8 cellular contexts compared by ENCODE assay signal in genomic region chr5:100790170-100790665, GRCh38.
DNase-seq lines count a peak whose midpoint lies in the region; ATAC-seq and TF ChIP-seq lines count a peak whose summit lies in the region.

No MANE protein-coding gene starts in this region.

- H3K4me3 Mint-ChIP-seq in Caco-2 (ENCODE audit: unreplicated experiment): peak overlapping the region; percentile 72

- BruUV-seq in Caco-2 (replicated peaks; lab: Mats Ljungman, UMichigan): no TSS peak
- BruUV-seq in IMR-90 (replicated peaks; lab: Mats Ljungman, UMichigan): no TSS peak

- H4K91ac ChIP-seq in IMR-90 (ENCODE audit: insufficient read depth, low read depth, low read length): no peak overlapping the region

- peaks cover 24% of the 10 kb centered on the region for H3K4me1 Mint-ChIP-seq in Caco-2 (ENCODE audit: low read depth, unreplicated experiment)

- no peak overlapping the region for H3K27ac ChIP-seq in IMR-90 (ENCODE audit: insufficient read depth, low read length)

- H3K9ac ChIP-seq in IMR-90 (ENCODE audit: low read depth, low read length): no peak overlapping the region

- H2BK20ac ChIP-seq in IMR-90 (ENCODE audit: low read depth, low read length): no peak overlapping the region

- no peak for TF ChIP-seq POLR2A in IMR-90 (IDR thresholded peaks at IDR 0.05; ENCODE audit: low read depth, low read length)

- in situ Hi-C loops in IMR-90 (cut with MboI; ENCODE audit: low sequenced_read_pairs): no loop called here

- dilution Hi-C loops in IMR-90 (cut with HindIII; ENCODE audit: low sequenced_read_pairs, unreplicated experiment): no loop called here

- H2AFZ ChIP-seq in IMR-90 (replicated peaks; ENCODE audit: low read length, poor library complexity): peak overlapping the region; percentile 10

- no peaks in the 10 kb centered on the region for H4K20me1 ChIP-seq in IMR-90 (ENCODE audit: insufficient read depth, low read length)

- no peak overlapping the region for H2BK15ac ChIP-seq in IMR-90 (ENCODE audit: low read depth, low read length)

- peak overlapping the region; percentile 86 for H3K27ac Mint-ChIP-seq in Caco-2 (ENCODE audit: unreplicated experiment)

- 50% methylated on average over 2 of the region's 4 CpGs; no CpG with 5 or more reads in 1 of the 2 experiments for WGBS in IMR-90 (ENCODE audit: extremely low coverage in 2 of 2, insufficient read length in 1 of 2), 2 experiments

- peak overlapping the region; percentile 10; the same call in 1 of the 2 replicates for H3K4me3 ChIP-seq in Caco-2 (ENCODE audit: low read depth, low read length)
- H3K4me3 ChIP-seq in IMR-90 (ENCODE audit: insufficient read depth, low read depth, low read length): no peak overlapping the region
- H3K4me3 ChIP-seq in fibroblast of villous mesenchyme (ENCODE audit: low read depth, low read length): no peak overlapping the region

- no peak overlapping the region for H3K14ac ChIP-seq in IMR-90 (replicated peaks; ENCODE audit: low read depth, low read length)

- ATAC-seq in GM21526 (IDR thresholded peaks at IDR 0.05; ENCODE audit: low FRiP score, unreplicated experiment) (peak; percentile 54), IMR-90 (ENCODE audit: low read depth) (no peak), HG03439 (IDR thresholded peaks at IDR 0.05; ENCODE audit: unreplicated experiment) (no peak)

- no peaks in the 10 kb centered on the region for H3K27me3 Mint-ChIP-seq in Caco-2 (ENCODE audit: insufficient read depth, unreplicated experiment)

- H3K4me1 ChIP-seq in Caco-2: peaks cover 37% of the 10 kb centered on the region
- H3K4me1 ChIP-seq in IMR-90 (ENCODE audit: control insufficient read depth, insufficient read depth, low read length): no peaks in the 10 kb centered on the region

- H2BK120ac ChIP-seq in IMR-90 (ENCODE audit: low read depth, low read length): no peak overlapping the region

- H2AK9ac ChIP-seq in IMR-90 (replicated peaks; ENCODE audit: low read depth, low read length, poor library complexity): no peak overlapping the region

- H3K27me3 ChIP-seq in Caco-2 (replicated peaks; ENCODE audit: control insufficient read depth, insufficient read depth, low read length): no peaks in the 10 kb centered on the region
- no peaks in the 10 kb centered on the region for H3K27me3 ChIP-seq in IMR-90 (ENCODE audit: control insufficient read depth, insufficient read depth, low read length)

- H3K9me1 ChIP-seq in IMR-90 (ENCODE audit: insufficient read depth, low read length): no peaks in the 10 kb centered on the region

- H2AK5ac ChIP-seq in IMR-90 (ENCODE audit: low read depth, low read length): no peak overlapping the region

- no peak overlapping the region for H4K5ac ChIP-seq in IMR-90 (ENCODE audit: low read depth, low read length)

- H3K36me3 Mint-ChIP-seq in Caco-2 (ENCODE audit: insufficient read depth, unreplicated experiment): no peaks in the 10 kb centered on the region

- TF ChIP-seq CTCF in Caco-2 (IDR thresholded peaks at IDR 0.05; ENCODE audit: insufficient read depth in 1 of 2, low read depth in 1 of 2, low read length in 1 of 2, severe bottlenecking in 1 of 2, unreplicated experiment in 1 of 2): peak; percentile 19 to 32
- no peak for TF ChIP-seq CTCF in IMR-90 (conservative IDR thresholded peaks at IDR 0.05; ENCODE audit: low read depth, low read length)
- TF ChIP-seq CTCF in fibroblast of villous mesenchyme (IDR thresholded peaks at IDR 0.05; ENCODE audit: insufficient read depth, low read depth, low read length): peak; percentile 15

- DNase-seq in Caco-2 (peak; percentile 50 to 66), IMR-90 (no peak), fibroblast of villous mesenchyme (ENCODE audit: low read depth) (no peak), hepatic stellate cell (ENCODE audit: low spot score) (no peak)
- DNase-seq in activated CD4-positive, alpha-beta T cell treated with anti-CD3 and anti-CD28 coated beads, Interleukin-2, amount 50 U/mL, for 1 hour: no peak
- no peak for DNase-seq in stimulated activated CD4-positive, alpha-beta T cell treated with anti-CD3 and anti-CD28 coated beads, Interleukin-2, amount 100 ng/mL, for 24 hours

- no peak overlapping the region for H3K18ac ChIP-seq in IMR-90 (ENCODE audit: low read depth, low read length)

- H3K9me3 ChIP-seq in Caco-2 (peaks cover 8% of the 10 kb centered on the region; the same call in 1 of the 2 replicates), IMR-90 (ENCODE audit: control insufficient read depth, insufficient read depth, low read length) (peaks cover 6% of the 10 kb centered on the region; the same call in 1 of the 2 replicates)

- intact Hi-C loops in Caco-2 (cut with micrococcal nuclease; ENCODE audit: unreplicated experiment) (loop anchor here (1.0 kb wide), 1 partner anchor 32 kb away; no protein-coding TSS in a partner anchor), IMR-90 (cut with micrococcal nuclease) (no loop called here)

- no peaks in the 10 kb centered on the region for H3K79me1 ChIP-seq in IMR-90 (ENCODE audit: low read depth in 1 of 2, low read length in 2 of 2)

- no peak overlapping the region for H4K8ac ChIP-seq in IMR-90 (ENCODE audit: low read depth in 2 of 2, low read length in 2 of 2)

- H3K23ac ChIP-seq in IMR-90 (ENCODE audit: low read depth, low read length): no peak overlapping the region

- CTCF ChIA-PET in Caco-2 (lab: Charles Lee): interaction anchor here (1.0 kb wide), 1 partner anchor 110 kb away, joined by 5 read pairs; no protein-coding TSS in a partner anchor
- CTCF ChIA-PET in IMR-90 (lab: Yijun Ruan, JAX): no interaction called here

- H2BK5ac ChIP-seq in IMR-90 (ENCODE audit: low read depth, low read length, poor library complexity, severe bottlenecking): no peak overlapping the region

- TF ChIP-seq RAD21 in IMR-90 (IDR thresholded peaks at IDR 0.05; ENCODE audit: low read length): no peak

- POLR2A ChIA-PET in Caco-2 (lab: Charles Lee): no interaction called here
- POLR2A ChIA-PET in IMR-90 (lab: Charles Lee; ENCODE audit: unreplicated experiment): no interaction called here

- no peak overlapping the region for H3K4me2 ChIP-seq in IMR-90 (ENCODE audit: low read depth, low read length)

- H3K9me3 Mint-ChIP-seq in Caco-2 (ENCODE audit: unreplicated experiment): peaks cover 15% of the 10 kb centered on the region

- H3K4ac ChIP-seq in IMR-90 (ENCODE audit: low read depth, low read length): no peak overlapping the region

- no peak overlapping the region for H3K56ac ChIP-seq in IMR-90 (ENCODE audit: extremely low read depth, insufficient read depth, low read length)

- H3K36me3 ChIP-seq in Caco-2 (ENCODE audit: control insufficient read depth, insufficient read depth, low read length) (no peaks in the 10 kb centered on the region; the same call in 1 of the 2 replicates), IMR-90 (ENCODE audit: control insufficient read depth, insufficient read depth, low read length) (no peaks in the 10 kb centered on the region)

TF ChIP-seq in IMR-90, 13 proteins besides CTCF, POLR2A, EP300 and RAD21:
- no peak for TF ChIP-seq RCOR1 (IDR thresholded peaks at IDR 0.05; ENCODE audit: insufficient replicate concordance, low read length)
- no peak for TF ChIP-seq ELK1 (IDR thresholded peaks at IDR 0.05; ENCODE audit: borderline replicate concordance, low read depth, low read length)
- no peak for TF ChIP-seq CEBPB (IDR thresholded peaks at IDR 0.05; ENCODE audit: low read depth, low read length)
- no peak for TF ChIP-seq MAFK (IDR thresholded peaks at IDR 0.05; ENCODE audit: low read depth, low read length)
- TF ChIP-seq, protein P1, sequence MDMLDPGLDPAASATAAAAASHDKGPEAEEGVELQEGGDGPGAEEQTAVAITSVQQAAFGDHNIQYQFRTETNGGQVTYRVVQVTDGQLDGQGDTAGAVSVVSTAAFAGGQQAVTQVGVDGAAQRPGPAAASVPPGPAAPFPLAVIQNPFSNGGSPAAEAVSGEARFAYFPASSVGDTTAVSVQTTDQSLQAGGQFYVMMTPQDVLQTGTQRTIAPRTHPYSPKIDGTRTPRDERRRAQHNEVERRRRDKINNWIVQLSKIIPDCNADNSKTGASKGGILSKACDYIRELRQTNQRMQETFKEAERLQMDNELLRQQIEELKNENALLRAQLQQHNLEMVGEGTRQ (IDR thresholded peaks at IDR 0.05; ENCODE audit: low read depth, low read length): no peak
- TF ChIP-seq CHD1 (IDR thresholded peaks at IDR 0.05; ENCODE audit: low read depth, low read length): no peak
- no peak for TF ChIP-seq RFX5 (IDR thresholded peaks at IDR 0.05; ENCODE audit: low read depth, low read length)
- no peak for TF ChIP-seq SMC3 (IDR thresholded peaks at IDR 0.05; ENCODE audit: low read depth, low read length)
- no peak for TF ChIP-seq MXI1 (IDR thresholded peaks at IDR 0.05; ENCODE audit: borderline replicate concordance, low read depth, low read length)
- no peak for TF ChIP-seq FOS (IDR thresholded peaks at IDR 0.05; ENCODE audit: low read depth, low read length)
- no peak for TF ChIP-seq BHLHE40 (IDR thresholded peaks at IDR 0.05; ENCODE audit: low read depth, low read length)
- no peak for TF ChIP-seq NFE2L2 (IDR thresholded peaks at IDR 0.05; ENCODE audit: low read depth, low read length)
- no peak for TF ChIP-seq MAZ (IDR thresholded peaks at IDR 0.05; ENCODE audit: borderline replicate concordance, low read depth, low read length)

Comparison
In these comparisons a context has a peak if more than half of its experiments do, and no peak if none do; other contexts are left out.
1. DNase-seq: peak in Caco-2 (2 of 2); none in IMR-90 (single experiment), fibroblast of villous mesenchyme (single experiment), hepatic stellate cell (single experiment), activated CD4-positive, alpha-beta T cell treated with anti-CD3 and anti-CD28 coated beads, Interleukin-2, amount 50 U/mL, for 1 hour (single experiment) and stimulated activated CD4-positive, alpha-beta T cell treated with anti-CD3 and anti-CD28 coated beads, Interleukin-2, amount 100 ng/mL, for 24 hours (0 of 2).